8 cellular contexts compared by ENCODE assay signal in the genomic region with DNA sequence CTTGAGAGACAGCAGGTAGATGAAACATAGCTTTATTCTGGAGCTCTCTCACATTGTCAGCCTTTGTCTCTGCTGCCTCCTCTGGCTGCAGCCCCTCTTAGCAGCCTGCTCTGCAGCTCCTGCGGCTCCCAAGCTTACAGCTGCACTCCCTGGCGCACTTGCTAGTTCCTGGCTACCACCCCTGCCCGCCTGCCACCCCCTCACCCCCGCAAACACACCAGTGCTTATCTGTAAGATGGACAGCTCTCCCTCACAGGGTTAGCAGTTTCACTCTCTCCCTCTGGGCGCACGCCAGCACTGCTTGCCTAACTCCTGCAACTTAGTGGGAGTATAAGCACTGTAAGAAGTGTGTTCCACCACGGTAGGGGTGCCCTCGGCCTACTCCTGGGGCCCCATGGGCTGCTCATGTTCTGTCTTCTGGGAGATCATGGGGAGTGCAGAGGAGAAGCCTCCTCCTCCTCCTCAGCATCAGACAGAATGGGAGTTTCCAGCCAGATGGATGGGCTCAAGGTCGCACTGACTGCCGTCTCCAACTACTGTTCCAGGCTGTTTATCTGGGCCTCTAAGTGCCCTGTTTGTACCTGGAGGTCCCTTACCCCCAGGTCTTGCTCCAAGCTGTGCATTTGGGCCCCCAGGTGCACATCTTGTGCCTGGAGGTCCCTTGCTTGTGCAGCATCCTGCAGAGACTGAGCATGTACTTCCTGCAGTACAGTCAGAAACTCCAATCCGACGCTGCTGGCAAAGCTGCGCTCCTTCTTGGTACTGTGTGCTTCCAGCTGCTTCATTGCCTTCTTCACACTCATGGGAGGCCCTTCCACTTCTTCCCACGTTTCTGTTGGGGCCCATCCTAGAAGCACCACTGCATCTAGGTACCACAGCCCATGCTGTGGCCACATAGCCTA.
DNase-seq lines count a peak whose midpoint lies in the region; ATAC-seq and TF ChIP-seq lines count a peak whose summit lies in the region.

No MANE protein-coding gene starts in this region.

- no peaks in the 10 kb centered on the region for H3K9me2 ChIP-seq in SU-DHL-6 (replicated peaks; ENCODE audit: insufficient read depth, low read length)

- H3K4me3 ChIP-seq in SU-DHL-6 (ENCODE audit: insufficient read depth, low read length, poor library complexity, severe bottlenecking) (no peak overlapping the region), ovary (no peak overlapping the region)

- no peak for TF ChIP-seq POLR2A in ovary (IDR thresholded peaks at IDR 0.05)

- CTCF ChIA-PET in activated CD8-positive, alpha-beta memory T cell treated with anti-CD3 and anti-CD28 coated beads, Interleukin-2, amount 10 ng/mL, durations not matched to agents 7 days and 5 days (lab: Charles Lee), result no interaction called here

- TF ChIP-seq EP300 in ovary (IDR thresholded peaks at IDR 0.05), result no peak

- H3K4me1 ChIP-seq in ovary (ENCODE audit: insufficient read depth) (peaks cover 2% of the 10 kb centered on the region), foreskin keratinocyte (peaks cover 6% of the 10 kb centered on the region)

- ATAC-seq in GM18868 (IDR thresholded peaks at IDR 0.05; ENCODE audit: unreplicated experiment), result peak; percentile 83
- ATAC-seq in activated CD8-positive, alpha-beta memory T cell treated with anti-CD3 and anti-CD28 coated beads, Interleukin-2, amount 10 ng/mL, durations not matched to agents 7 days and 5 days, result no peak
- no peak for ATAC-seq in foreskin keratinocyte

- H3K9me3 Mint-ChIP-seq in activated CD8-positive, alpha-beta memory T cell treated with anti-CD3 and anti-CD28 coated beads, Interleukin-2, amount 10 ng/mL, durations not matched to agents 7 days and 5 days (ENCODE audit: low read depth), result peaks cover 13% of the 10 kb centered on the region

- H2AFZ ChIP-seq in SU-DHL-6 (ENCODE audit: low read depth, low read length, severe bottlenecking), result peak overlapping the region; percentile 75

- H3K36me3 Mint-ChIP-seq in activated CD8-positive, alpha-beta memory T cell treated with anti-CD3 and anti-CD28 coated beads, Interleukin-2, amount 10 ng/mL, durations not matched to agents 7 days and 5 days, result no peaks in the 10 kb centered on the region

- no peaks in the 10 kb centered on the region for H3K27me3 Mint-ChIP-seq in activated CD8-positive, alpha-beta memory T cell treated with anti-CD3 and anti-CD28 coated beads, Interleukin-2, amount 10 ng/mL, durations not matched to agents 7 days and 5 days

- WGBS in ovary, 3 donors, result 31 to 40% (median 37%) methylated on average over 14 of the region's 14 CpGs

- no peak overlapping the region for H3K9ac ChIP-seq in SU-DHL-6 (ENCODE audit: low read length)

- H3F3A ChIP-seq in SU-DHL-6 (ENCODE audit: insufficient read depth), result no peaks in the 10 kb centered on the region

- no peak overlapping the region for H3K4me3 Mint-ChIP-seq in activated CD8-positive, alpha-beta memory T cell treated with anti-CD3 and anti-CD28 coated beads, Interleukin-2, amount 10 ng/mL, durations not matched to agents 7 days and 5 days

- H3K27me3 ChIP-seq in SU-DHL-6 (ENCODE audit: low read length) (no peaks in the 10 kb centered on the region), ovary (no peaks in the 10 kb centered on the region), foreskin keratinocyte (no peaks in the 10 kb centered on the region)

- DNase-seq in Kasumi-1 (lab: John Stamatoyannopoulos, UW) (peak; percentile 37 to 50), ovary (peak in 4 of 5 donors; percentile 20 to 43 (median 32)), NCI-H128 (lab: John Stamatoyannopoulos, UW; ENCODE audit: unreplicated experiment) (no peak), foreskin keratinocyte (no peak), activated gamma-delta T cell treated with Interleukin-2 at 50 U/mL for 16 hours (no peak)
- no peak for DNase-seq in activated CD8-positive, alpha-beta memory T cell treated with anti-CD3 and anti-CD28 coated beads, Interleukin-2, amount 10 ng/mL, durations not matched to agents 7 days and 5 days

- H3K9me3 ChIP-seq in SU-DHL-6 (ENCODE audit: insufficient read depth, low read length) (no peaks in the 10 kb centered on the region), ovary (no peaks in the 10 kb centered on the region)

- H3K4me1 Mint-ChIP-seq in activated CD8-positive, alpha-beta memory T cell treated with anti-CD3 and anti-CD28 coated beads, Interleukin-2, amount 10 ng/mL, durations not matched to agents 7 days and 5 days, result no peaks in the 10 kb centered on the region

- peak; percentile 50 for TF ChIP-seq CTCF in SU-DHL-6 (IDR thresholded peaks at IDR 0.05; ENCODE audit: insufficient read depth, low read length, poor library complexity, severe bottlenecking)
- TF ChIP-seq CTCF in ovary (IDR thresholded peaks at IDR 0.05), result no peak
- no peak for TF ChIP-seq CTCF in foreskin keratinocyte (conservative IDR thresholded peaks at IDR 0.05)

- H3K79me2 ChIP-seq in SU-DHL-6 (ENCODE audit: insufficient read depth, low read length), result no peaks in the 10 kb centered on the region

- H4K20me1 ChIP-seq in SU-DHL-6 (ENCODE audit: low read depth, low read length), result no peaks in the 10 kb centered on the region

- H3K27ac Mint-ChIP-seq in activated CD8-positive, alpha-beta memory T cell treated with anti-CD3 and anti-CD28 coated beads, Interleukin-2, amount 10 ng/mL, durations not matched to agents 7 days and 5 days, result no peak overlapping the region

- peak overlapping the region; percentile 24 for H3K4me2 ChIP-seq in SU-DHL-6 (ENCODE audit: low read depth, low read length, poor library complexity, severe bottlenecking)

- H3K36me3 ChIP-seq in SU-DHL-6 (ENCODE audit: low read length) (no peaks in the 10 kb centered on the region), ovary (no peaks in the 10 kb centered on the region)

- intact Hi-C loops in ovary (cut with DNase I), result no loop called here

- H3K27ac ChIP-seq in SU-DHL-6 (ENCODE audit: low read depth, low read length), result no peak overlapping the region
- H3K27ac ChIP-seq in ovary, result no peak overlapping the region
- no peak overlapping the region for H3K27ac ChIP-seq in foreskin keratinocyte

Comparison
In these comparisons a context has a peak if more than half of its experiments do, and no peak if none do; other contexts are left out.
1. DNase-seq: peak in Kasumi-1 (2 of 2) and ovary (4 of 5); none in activated CD8-positive, alpha-beta memory T cell treated with anti-CD3 and anti-CD28 coated beads, Interleukin-2, amount 10 ng/mL, durations not matched to agents 7 days and 5 days (single experiment), NCI-H128 (single experiment), foreskin keratinocyte (0 of 2) and activated gamma-delta T cell treated with Interleukin-2 at 50 U/mL for 16 hours (single experiment).